In genomic region chr4:113869743-113870375, GRCh38 we compare ENCODE assay signal across 8 cellular contexts.
DNase-seq lines count a peak whose midpoint lies in the region; ATAC-seq lines count a peak whose summit lies in the region.

No MANE protein-coding gene starts in this region.

- H3K27ac Mint-ChIP-seq in T-helper 2 cell treated with Interferon-gamma antibody and Interleukin-4, amounts not matched to agents 5 μg/mL and 100 μg/mL, for 36 hours: no peak overlapping the region

- peaks cover 2% of the 10 kb centered on the region for H3K36me3 Mint-ChIP-seq in T-helper 2 cell treated with Interferon-gamma antibody and Interleukin-4, amounts not matched to agents 5 μg/mL and 100 μg/mL, for 36 hours (ENCODE audit: low read depth)

- ATAC-seq in GM18511 (IDR thresholded peaks at IDR 0.05; ENCODE audit: unreplicated experiment): peak; percentile 92
- ATAC-seq in HG02759 (IDR thresholded peaks at IDR 0.05; ENCODE audit: unreplicated experiment): peak; percentile 90

- H3K4me1 Mint-ChIP-seq in T-helper 2 cell treated with Interferon-gamma antibody and Interleukin-4, amounts not matched to agents 5 μg/mL and 100 μg/mL, for 36 hours (ENCODE audit: low read depth): peaks cover 6% of the 10 kb centered on the region

- peaks cover 12% of the 10 kb centered on the region for H3K9me3 Mint-ChIP-seq in T-helper 2 cell treated with Interferon-gamma antibody and Interleukin-4, amounts not matched to agents 5 μg/mL and 100 μg/mL, for 36 hours

- DNase-seq in T-helper 2 cell treated with Interferon-gamma antibody and Interleukin-4, amounts not matched to agents 5 μg/mL and 100 μg/mL, for 36 hours (ENCODE audit: low spot score): peak; percentile 67
- DNase-seq in fibroblast of peridontal ligament (ENCODE audit: extremely low read depth) (peak; percentile 22), NCI-H2196 (lab: John Stamatoyannopoulos, UW; ENCODE audit: unreplicated experiment) (no peak), NCI-H187 (lab: John Stamatoyannopoulos, UW) (no peak), NCI-H2081 treated with DMSO at 0.1 percent for 48 hours (lab: John Stamatoyannopoulos, UW) (no peak), DMS79 (lab: John Stamatoyannopoulos, UW) (no peak)

- no peaks in the 10 kb centered on the region for H3K27me3 Mint-ChIP-seq in T-helper 2 cell treated with Interferon-gamma antibody and Interleukin-4, amounts not matched to agents 5 μg/mL and 100 μg/mL, for 36 hours (ENCODE audit: low read depth)

- H3K4me3 Mint-ChIP-seq in T-helper 2 cell treated with Interferon-gamma antibody and Interleukin-4, amounts not matched to agents 5 μg/mL and 100 μg/mL, for 36 hours: peak overlapping the region; percentile 29

Comparison
In these comparisons a context has a peak if more than half of its experiments do, and no peak if none do; other contexts are left out.
1. DNase-seq: peak in T-helper 2 cell treated with Interferon-gamma antibody and Interleukin-4, amounts not matched to agents 5 μg/mL and 100 μg/mL, for 36 hours (single experiment) and fibroblast of peridontal ligament (single experiment); none in NCI-H2196 (single experiment), NCI-H187 (0 of 2), NCI-H2081 treated with DMSO at 0.1 percent for 48 hours (single experiment) and DMS79 (single experiment).